33 cellular contexts compared by ENCODE assay signal in the genomic region with DNA sequence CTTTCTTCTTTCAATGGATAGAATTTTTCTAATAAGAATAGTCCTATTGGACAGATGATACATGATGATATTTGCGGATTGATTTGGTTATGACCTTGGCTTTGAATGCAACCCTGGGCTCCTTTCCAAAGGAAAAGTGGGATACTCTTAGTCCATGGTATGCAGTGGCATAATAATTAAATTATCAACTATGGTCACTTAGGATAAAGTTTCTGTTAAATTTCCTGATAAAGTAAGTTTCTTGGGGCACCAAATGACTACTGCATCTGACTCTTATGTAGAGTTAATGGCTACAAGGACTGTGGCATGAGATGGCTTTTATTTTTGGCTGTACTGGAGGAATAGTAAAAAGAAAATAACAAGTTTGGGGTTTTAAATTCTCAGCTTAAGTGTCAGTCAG.
"Had no signal": no experiment of that assay in that cellular context is flagged by ENCODE, and none has a peak within 500 bp of the region (broad histone marks: within the 10 kb centered on the region; RNA-seq: fewer than 3 reads in every experiment).

No MANE protein-coding gene starts in this region.

- H3K9me3 ChIP-seq: adrenal gland had no signal

- H3K4me1 ChIP-seq: adrenal gland had no signal

- H3K4me3 Mint-ChIP-seq: activated B cell treated with CpG ODN at 0.5 μM for 24 hours; activated CD4-positive, alpha-beta memory T cell treated with anti-CD3 and anti-CD28 coated beads for 36 hours; activated CD8-positive, alpha-beta memory T cell treated with anti-CD3 and anti-CD28 coated beads, Interleukin-2, amount 10 ng/mL, durations not matched to agents 7 days and 5 days; activated CD8-positive, alpha-beta T cell treated with anti-CD3 and anti-CD28 coated beads, Interleukin-2, amount 10 ng/mL, durations not matched to agents 7 days and 5 days; activated naive CD8-positive, alpha-beta T cell; activated T-helper 17 cell treated with anti-CD3 and anti-CD28 coated beads, Interleukin-2, amount 50 U/mL, for 72 hours; central memory CD8-positive, alpha-beta T cell; dendritic cell treated with granulocyte-macrophage colony-stimulating factor and Interleukin-4, amounts not matched to agents 40 ng/mL and 50 ng/mL, for 4 days; endodermal cell; T-helper 17 cell; T-helper 2 cell treated with Interferon-gamma antibody and Interleukin-4, amounts not matched to agents 5 μg/mL and 100 μg/mL, for 36 hours had no signal

- H3K36me3 ChIP-seq: adrenal gland, brain microvascular endothelial cell, WERI-Rb-1 had no signal

- H3K4me3 ChIP-seq: adrenal gland, coronary artery, dorsolateral prefrontal cortex had no signal

- H3K27ac ChIP-seq: adrenal gland, brain microvascular endothelial cell, coronary artery, dorsolateral prefrontal cortex, WERI-Rb-1 had no signal

- H3K9me3 Mint-ChIP-seq: activated B cell treated with CpG ODN at 0.5 μM for 24 hours; activated CD4-positive, alpha-beta memory T cell treated with anti-CD3 and anti-CD28 coated beads for 36 hours; central memory CD8-positive, alpha-beta T cell; dendritic cell treated with granulocyte-macrophage colony-stimulating factor and Interleukin-4, amounts not matched to agents 40 ng/mL and 50 ng/mL, for 4 days; endodermal cell; T-helper 2 cell treated with Interferon-gamma antibody and Interleukin-4, amounts not matched to agents 5 μg/mL and 100 μg/mL, for 36 hours had no signal

- H3K27me3 Mint-ChIP-seq: activated CD4-positive, alpha-beta memory T cell treated with anti-CD3 and anti-CD28 coated beads for 36 hours; activated naive CD8-positive, alpha-beta T cell; activated T-helper 17 cell treated with anti-CD3 and anti-CD28 coated beads, Interleukin-2, amount 50 U/mL, for 72 hours; dendritic cell treated with granulocyte-macrophage colony-stimulating factor and Interleukin-4, amounts not matched to agents 40 ng/mL and 50 ng/mL, for 4 days; T-helper 17 cell had no signal

- ATAC-seq: activated CD4-positive, CD25-positive, alpha-beta regulatory T cell treated with anti-CD3 and anti-CD28 coated beads, Interleukin-2, amount 50 U/mL, for 24 hours; activated CD8-positive, alpha-beta memory T cell treated with anti-CD3 and anti-CD28 coated beads, Interleukin-2, amount 10 ng/mL, durations not matched to agents 7 days and 5 days; activated CD8-positive, alpha-beta T cell treated with anti-CD3 and anti-CD28 coated beads, Interleukin-2, amount 10 ng/mL, durations not matched to agents 7 days and 5 days; activated T-helper 17 cell treated with anti-CD3 and anti-CD28 coated beads, Interleukin-2, amount 50 U/mL, for 72 hours; esophagus mucosa; T-helper 17 cell had no signal

- DNase-seq: activated B cell treated with CpG ODN at 0.5 μM for 24 hours; activated CD4-positive, alpha-beta memory T cell treated with anti-CD3 and anti-CD28 coated beads for 36 hours; activated CD4-positive, alpha-beta T cell treated with anti-CD3 and anti-CD28 coated beads for 48 hours; activated CD4-positive, alpha-beta T cell treated with anti-CD3 and anti-CD28 coated beads, Interleukin-2, amount 50 U/mL, for 1 hour; activated CD8-positive, alpha-beta memory T cell treated with anti-CD3 and anti-CD28 coated beads, Interleukin-2, amount 10 ng/mL, durations not matched to agents 7 days and 5 days; activated CD8-positive, alpha-beta memory T cell treated with anti-CD3 and anti-CD28 coated beads, Interleukin-2, amount 50 U/mL, for 4 hours; activated CD8-positive, alpha-beta T cell treated with anti-CD3 and anti-CD28 coated beads, Interleukin-2, amount 10 ng/mL, durations not matched to agents 7 days and 5 days; activated effector memory CD4-positive, alpha-beta T cell treated with Interleukin-2 at 50 U/mL for 16 hours; activated gamma-delta T cell treated with Interleukin-2 at 50 U/mL for 16 hours; activated naive CD4-positive, alpha-beta T cell treated with anti-CD3 and anti-CD28 coated beads, Interleukin-2, amount 50 U/mL, for 16 hours; activated naive CD4-positive, alpha-beta T cell treated with Interleukin-2 at 50 U/mL for 16 hours; activated T-cell treated with anti-CD3 and anti-CD28 coated beads, Interleukin-2, amount 50 U/mL, for 1 hour; adrenal gland; amygdala; aorta; brain microvascular endothelial cell; dorsolateral prefrontal cortex; effector memory CD4-positive, alpha-beta T cell; endodermal cell; foreskin fibroblast; head of caudate nucleus; T-helper 1 cell; T-helper 17 cell; T1000; WERI-Rb-1 had no signal

- H3K27me3 ChIP-seq: adrenal gland, brain microvascular endothelial cell had no signal

- H3K27ac Mint-ChIP-seq: activated B cell treated with CpG ODN at 0.5 μM for 24 hours; activated CD4-positive, alpha-beta memory T cell treated with anti-CD3 and anti-CD28 coated beads for 36 hours; activated CD8-positive, alpha-beta memory T cell treated with anti-CD3 and anti-CD28 coated beads, Interleukin-2, amount 10 ng/mL, durations not matched to agents 7 days and 5 days; activated CD8-positive, alpha-beta T cell treated with anti-CD3 and anti-CD28 coated beads, Interleukin-2, amount 10 ng/mL, durations not matched to agents 7 days and 5 days; activated naive CD8-positive, alpha-beta T cell; activated T-helper 17 cell treated with anti-CD3 and anti-CD28 coated beads, Interleukin-2, amount 50 U/mL, for 72 hours; dendritic cell treated with granulocyte-macrophage colony-stimulating factor and Interleukin-4, amounts not matched to agents 40 ng/mL and 50 ng/mL, for 4 days; endodermal cell; T-helper 17 cell; T-helper 2 cell treated with Interferon-gamma antibody and Interleukin-4, amounts not matched to agents 5 μg/mL and 100 μg/mL, for 36 hours had no signal

- H3K36me3 Mint-ChIP-seq: activated CD4-positive, alpha-beta memory T cell treated with anti-CD3 and anti-CD28 coated beads for 36 hours; activated naive CD8-positive, alpha-beta T cell had no signal

- H3K4me1 Mint-ChIP-seq: activated B cell treated with CpG ODN at 0.5 μM for 24 hours; activated CD8-positive, alpha-beta memory T cell treated with anti-CD3 and anti-CD28 coated beads, Interleukin-2, amount 10 ng/mL, durations not matched to agents 7 days and 5 days; central memory CD8-positive, alpha-beta T cell had no signal
